Comparison of ENCODE assay signal across 9 cellular contexts in the genomic region with DNA sequence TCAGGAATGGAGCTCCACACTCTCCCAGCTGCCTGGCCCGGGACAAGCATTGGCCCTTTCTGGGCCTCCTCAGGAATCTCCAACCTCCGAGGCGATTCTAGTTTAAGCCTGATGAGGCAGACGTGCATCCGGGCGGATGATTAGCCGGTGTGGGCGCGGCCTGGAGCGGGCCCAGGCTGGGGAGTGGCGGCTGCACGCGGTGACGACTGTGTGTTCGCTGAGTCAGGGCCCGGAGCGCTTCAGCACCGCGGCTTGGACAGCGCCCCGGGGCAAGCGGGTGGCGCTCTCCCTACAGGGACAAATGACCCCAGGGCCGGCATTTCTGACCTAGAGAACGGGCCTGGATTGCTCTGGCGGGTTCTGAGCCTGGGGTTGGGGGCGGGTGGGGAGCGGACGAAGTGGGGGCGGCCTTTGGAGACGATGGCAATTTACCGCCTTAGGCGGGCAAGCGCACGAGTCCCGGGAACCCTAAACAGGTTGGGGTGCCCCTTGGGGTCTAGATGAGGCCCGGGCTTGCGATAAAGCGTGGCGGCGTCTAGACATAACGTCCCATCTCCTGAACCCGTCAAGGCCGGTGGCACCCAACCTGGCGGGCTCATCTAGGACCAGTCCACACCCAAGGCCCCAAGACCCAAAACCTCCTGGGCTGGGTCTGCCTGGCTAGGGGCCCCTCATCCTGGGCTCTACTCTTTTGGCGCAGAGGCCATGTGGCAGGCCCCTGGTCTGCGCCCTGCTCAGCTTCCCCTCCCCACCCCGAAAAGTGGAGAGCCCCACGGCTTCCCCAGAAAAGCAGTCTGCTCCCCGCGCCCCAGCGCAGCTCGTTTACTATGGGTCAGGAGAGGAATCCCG. TPM values are rescaled to one million over a fixed set of nuclear protein-coding genes. Genes with fewer than 3 reads are reported as not detected.
A peak's percentile ranks its signal among the peaks of the same experiment; 100 is the strongest.
DNase-seq lines count a peak whose midpoint lies in the region; ATAC-seq and TF ChIP-seq lines count a peak whose summit lies in the region.
"Had no signal": no experiment of that assay in that cellular context is flagged by ENCODE, and none has a peak within 500 bp of the region (broad histone marks: within the 10 kb centered on the region; RNA-seq: fewer than 3 reads in every experiment).

No MANE protein-coding gene starts in this region.

- H3K27me3 Mint-ChIP-seq in T-helper 17 cell: peaks cover 73% of the 10 kb centered on the region
- H3K27me3 Mint-ChIP-seq in memory B cell: peaks cover 39% of the 10 kb centered on the region
- H3K27me3 Mint-ChIP-seq in CD14-positive monocyte (ENCODE audit: low read depth in 3 of 3): peaks cover 46 to 73% (median 49%) of the 10 kb centered on the region in 3 donors

- H3K4me3 Mint-ChIP-seq in T-helper 17 cell (no peak overlapping the region), memory B cell (no peak overlapping the region), CD14-positive monocyte (peak overlapping the region in 1 of 2 donors; percentile 55)
- H3K4me3 Mint-ChIP-seq: stimulated activated naive CD8-positive, alpha-beta T cell treated with anti-CD3 and anti-CD28 coated beads, Interleukin-15, Interleukin-2, amounts not matched to agents 100 ng/mL and 50 ng/mL, for 24 hours had no signal

- H3K9ac ChIP-seq in colonic mucosa (ENCODE audit: low read depth in 2 of 2, low read length in 2 of 2): no peak overlapping the region

- no peaks in the 10 kb centered on the region for H3K4me1 ChIP-seq in A673 (ENCODE audit: insufficient read depth, low read length, poor library complexity, severe bottlenecking)
- H3K4me1 ChIP-seq in HEK293 (ENCODE audit: control insufficient read depth, insufficient read depth, low read length): no peaks in the 10 kb centered on the region
- no peaks in the 10 kb centered on the region for H3K4me1 ChIP-seq in colonic mucosa

- H3K9me3 ChIP-seq in A673 (ENCODE audit: low read depth, low read length, poor library complexity, severe bottlenecking) (no peaks in the 10 kb centered on the region), HEK293 (ENCODE audit: control insufficient read depth, insufficient read depth, low read depth, low read length) (no peaks in the 10 kb centered on the region), T-helper 17 cell (ENCODE audit: control insufficient read depth, low read length, poor library complexity, severe bottlenecking) (no peaks in the 10 kb centered on the region), colonic mucosa (no peaks in the 10 kb centered on the region)

- H3K27me3 ChIP-seq in A673 (replicated peaks; ENCODE audit: insufficient read depth, low read depth, low read length, poor library complexity) (peaks cover 41% of the 10 kb centered on the region), colonic mucosa (peaks cover 14% of the 10 kb centered on the region)

- BruUV-seq in A673 (replicated peaks; lab: Mats Ljungman, UMichigan): no TSS peak

- H3K27ac Mint-ChIP-seq in T-helper 17 cell: no peak overlapping the region
- no peak overlapping the region for H3K27ac Mint-ChIP-seq in memory B cell
- no peak overlapping the region for H3K27ac Mint-ChIP-seq in CD14-positive monocyte
- H3K27ac Mint-ChIP-seq: stimulated activated naive CD8-positive, alpha-beta T cell treated with anti-CD3 and anti-CD28 coated beads, Interleukin-15, Interleukin-2, amounts not matched to agents 100 ng/mL and 50 ng/mL, for 24 hours had no signal

- intact Hi-C loops in A673 (cut with micrococcal nuclease; ENCODE audit: unreplicated experiment) (no loop called here), colonic mucosa (cut with DNase I) (no loop called here), CD14-positive monocyte (cut with micrococcal nuclease) (no loop called here)

- H3K36me3 ChIP-seq in A673 (ENCODE audit: insufficient read depth, low read length, poor library complexity, severe bottlenecking): no peaks in the 10 kb centered on the region
- no peaks in the 10 kb centered on the region for H3K36me3 ChIP-seq in HEK293 (ENCODE audit: control insufficient read depth in 2 of 2, insufficient read depth in 1 of 2, low read length in 2 of 2)
- no peaks in the 10 kb centered on the region for H3K36me3 ChIP-seq in colonic mucosa

- POLR2A ChIA-PET in A673 (lab: Charles Lee; ENCODE audit: low non-redundant PET): no interaction called here
- POLR2A ChIA-PET in HEK293 (lab: Yijun Ruan, JAX): no interaction called here

- ATAC-seq in T-helper 17 cell (peak; percentile 77), memory B cell (ENCODE audit: low read depth) (peak; percentile 67), HG02973 (IDR thresholded peaks at IDR 0.05; ENCODE audit: unreplicated experiment) (no peak)

- H3K27ac ChIP-seq in A673 (ENCODE audit: low read depth, low read length, poor library complexity, severe bottlenecking) (no peak overlapping the region), HEK293 (ENCODE audit: extremely low read depth, low read depth, low read length) (no peak overlapping the region), colonic mucosa (no peak overlapping the region)

- no peaks in the 10 kb centered on the region for H3K9me3 Mint-ChIP-seq in memory B cell
- peaks cover 0 to 10% (median 2%) of the 10 kb centered on the region in 7 donors for H3K9me3 Mint-ChIP-seq in CD14-positive monocyte
- H3K9me3 Mint-ChIP-seq: stimulated activated naive CD8-positive, alpha-beta T cell treated with anti-CD3 and anti-CD28 coated beads, Interleukin-15, Interleukin-2, amounts not matched to agents 100 ng/mL and 50 ng/mL, for 24 hours had no signal

- DNase-seq in A673 (ENCODE audit: low spot score) (peak; percentile 66), T-helper 17 cell (peak in 1 of 3 donors; percentile 24), colonic mucosa (peak; percentile 58), memory B cell (ENCODE audit: low spot score in 2 of 2) (no peak), CD14-positive monocyte (ENCODE audit: low spot score) (no peak)
- DNase-seq in stimulated activated naive CD4-positive, alpha-beta T cell treated with Interleukin-2 at 50 U/mL for 16 hours (lab: John Stamatoyannopoulos, UW): peak; percentile 10

- TF ChIP-seq CTCF in A673 (conservative IDR thresholded peaks at IDR 0.05; ENCODE audit: low read depth, low read length): no peak
- TF ChIP-seq CTCF in HEK293 (tag by site-specific recombination; IDR thresholded peaks at IDR 0.05): 0 out of 2 replicates have a peak, but pooled peaks have one; percentile 9
- TF ChIP-seq CTCF in colonic mucosa (IDR thresholded peaks at IDR 0.05): no peak
- TF ChIP-seq CTCF in CD14-positive monocyte (IDR thresholded peaks at IDR 0.05): no peak

- CTCF ChIA-PET in A673 (lab: Charles Lee): no interaction called here
- CTCF ChIA-PET in HEK293 (lab: Yijun Ruan, JAX): no interaction called here

- H3K4me1 Mint-ChIP-seq in T-helper 17 cell: peaks cover 2% of the 10 kb centered on the region
- H3K4me1 Mint-ChIP-seq in memory B cell: peaks cover 4% of the 10 kb centered on the region
- no peaks in the 10 kb centered on the region for H3K4me1 Mint-ChIP-seq in CD14-positive monocyte

- H3K4me3 ChIP-seq in A673 (ENCODE audit: low read depth, low read length, poor library complexity, severe bottlenecking): no peak overlapping the region
- no peak overlapping the region for H3K4me3 ChIP-seq in HEK293 (ENCODE audit: low read depth, low read length)
- no peak overlapping the region for H3K4me3 ChIP-seq in colonic mucosa

- H3K36me3 Mint-ChIP-seq in T-helper 17 cell (ENCODE audit: low read depth) (peaks cover 7% of the 10 kb centered on the region), memory B cell (no peaks in the 10 kb centered on the region), CD14-positive monocyte (no peaks in the 10 kb centered on the region)

TF ChIP-seq in HEK293, 187 proteins besides CTCF, POLR2A, EP300 and RAD21 (continues in another document):
- TF ChIP-seq ZNF600 (tag by site-specific recombination; IDR thresholded peaks at IDR 0.05): 0 out of 2 replicates have a peak, but pooled peaks have one; percentile 38
- no peak for TF ChIP-seq ZNF701 (tag by site-specific recombination; IDR thresholded peaks at IDR 0.05)
- TF ChIP-seq, protein P1, sequence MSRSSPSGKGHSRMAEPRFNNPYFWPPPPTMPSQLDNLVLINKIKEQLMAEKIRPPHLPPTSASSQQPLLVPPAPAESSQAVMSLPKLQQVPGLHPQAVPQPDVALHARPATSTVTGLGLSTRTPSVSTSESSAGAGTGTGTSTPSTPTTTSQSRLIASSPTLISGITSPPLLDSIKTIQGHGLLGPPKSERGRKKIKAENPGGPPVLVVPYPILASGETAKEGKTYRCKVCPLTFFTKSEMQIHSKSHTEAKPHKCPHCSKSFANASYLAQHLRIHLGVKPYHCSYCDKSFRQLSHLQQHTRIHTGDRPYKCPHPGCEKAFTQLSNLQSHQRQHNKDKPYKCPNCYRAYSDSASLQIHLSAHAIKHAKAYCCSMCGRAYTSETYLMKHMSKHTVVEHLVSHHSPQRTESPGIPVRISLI (tag by site-specific recombination; IDR thresholded peaks at IDR 0.05): no peak
- TF ChIP-seq ZFP37 (tag by site-specific recombination; IDR thresholded peaks at IDR 0.05): no peak
- TF ChIP-seq ZNF596 (tag by site-specific recombination; IDR thresholded peaks at IDR 0.05): no peak
- TF ChIP-seq ZNF404 (tag by site-specific recombination; IDR thresholded peaks at IDR 0.05): no peak
- TF ChIP-seq, protein P2, sequence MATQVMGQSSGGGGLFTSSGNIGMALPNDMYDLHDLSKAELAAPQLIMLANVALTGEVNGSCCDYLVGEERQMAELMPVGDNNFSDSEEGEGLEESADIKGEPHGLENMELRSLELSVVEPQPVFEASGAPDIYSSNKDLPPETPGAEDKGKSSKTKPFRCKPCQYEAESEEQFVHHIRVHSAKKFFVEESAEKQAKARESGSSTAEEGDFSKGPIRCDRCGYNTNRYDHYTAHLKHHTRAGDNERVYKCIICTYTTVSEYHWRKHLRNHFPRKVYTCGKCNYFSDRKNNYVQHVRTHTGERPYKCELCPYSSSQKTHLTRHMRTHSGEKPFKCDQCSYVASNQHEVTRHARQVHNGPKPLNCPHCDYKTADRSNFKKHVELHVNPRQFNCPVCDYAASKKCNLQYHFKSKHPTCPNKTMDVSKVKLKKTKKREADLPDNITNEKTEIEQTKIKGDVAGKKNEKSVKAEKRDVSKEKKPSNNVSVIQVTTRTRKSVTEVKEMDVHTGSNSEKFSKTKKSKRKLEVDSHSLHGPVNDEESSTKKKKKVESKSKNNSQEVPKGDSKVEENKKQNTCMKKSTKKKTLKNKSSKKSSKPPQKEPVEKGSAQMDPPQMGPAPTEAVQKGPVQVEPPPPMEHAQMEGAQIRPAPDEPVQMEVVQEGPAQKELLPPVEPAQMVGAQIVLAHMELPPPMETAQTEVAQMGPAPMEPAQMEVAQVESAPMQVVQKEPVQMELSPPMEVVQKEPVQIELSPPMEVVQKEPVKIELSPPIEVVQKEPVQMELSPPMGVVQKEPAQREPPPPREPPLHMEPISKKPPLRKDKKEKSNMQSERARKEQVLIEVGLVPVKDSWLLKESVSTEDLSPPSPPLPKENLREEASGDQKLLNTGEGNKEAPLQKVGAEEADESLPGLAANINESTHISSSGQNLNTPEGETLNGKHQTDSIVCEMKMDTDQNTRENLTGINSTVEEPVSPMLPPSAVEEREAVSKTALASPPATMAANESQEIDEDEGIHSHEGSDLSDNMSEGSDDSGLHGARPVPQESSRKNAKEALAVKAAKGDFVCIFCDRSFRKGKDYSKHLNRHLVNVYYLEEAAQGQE (tag by site-specific recombination; IDR thresholded peaks at IDR 0.05): peak; percentile 98

RNA-seq across cellular contexts. Expression of a gene that starts 22.3 kb away (rescaled TPM):
- total RNA-seq in A673 (2021): 30.4 and 35.2 TPM in 2 replicates
- total RNA-seq in T-helper 17 cell: 10 to 100 TPM; 43.0 to 44.7 TPM
- total RNA-seq in colonic mucosa: 10 to 100 TPM; 29.0 to 31.6 TPM
- polyA plus RNA-seq in CD14-positive monocyte: 10 to 100 TPM; 63.5 to 70.4 TPM

Comparison
In these comparisons a context has a peak if more than half of its experiments do, and no peak if none do; other contexts are left out.
1. DNase-seq: peak in A673 (single experiment), colonic mucosa (single experiment) and stimulated activated naive CD4-positive, alpha-beta T cell treated with Interleukin-2 at 50 U/mL for 16 hours (single experiment); none in memory B cell (0 of 2) and CD14-positive monocyte (single experiment).